8 cellular contexts compared by ENCODE assay signal in the genomic region with DNA sequence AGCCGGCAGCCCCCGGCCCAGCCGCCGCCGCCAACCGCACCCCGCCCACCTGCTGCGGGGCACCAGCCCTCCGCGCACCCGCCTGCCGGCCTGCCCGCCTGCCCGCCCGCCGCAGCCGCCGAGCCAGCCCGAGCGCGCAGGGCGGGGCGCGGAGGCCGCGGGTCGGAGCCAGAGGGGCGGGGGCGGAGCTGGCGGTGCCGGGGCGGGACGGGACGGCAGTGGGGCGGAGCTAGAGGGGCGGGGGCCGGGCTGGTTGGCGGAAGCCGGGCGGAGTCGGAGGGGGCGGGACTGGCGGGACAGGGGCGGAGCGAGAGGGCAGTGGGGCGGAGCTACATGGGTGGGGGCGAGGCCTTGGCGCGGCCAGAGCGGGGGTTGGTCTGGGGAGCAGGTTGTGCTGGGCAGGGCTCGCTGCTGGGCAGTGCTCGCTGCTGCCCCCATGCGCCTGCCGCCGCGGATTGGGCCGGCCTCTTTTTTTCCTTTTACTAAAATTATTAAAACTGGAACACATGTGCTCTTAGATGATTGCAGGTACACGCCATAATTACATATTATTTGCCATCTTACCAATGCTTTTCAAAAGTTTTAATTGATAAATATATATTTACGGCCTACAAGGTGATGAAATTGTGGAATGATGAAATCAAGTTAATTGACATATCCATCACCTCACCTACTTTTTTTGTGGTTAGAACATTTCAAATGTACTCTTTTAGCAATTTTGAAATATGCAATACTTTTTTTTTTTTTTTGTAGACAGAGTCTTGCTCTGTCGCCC. TPM values are rescaled to one million over a fixed set of nuclear protein-coding genes. Genes with fewer than 3 reads are reported as not detected.
A peak's percentile ranks its signal among the peaks of the same experiment; 100 is the strongest.
DNase-seq lines count a peak whose midpoint lies in the region; ATAC-seq, FAIRE-seq and TF ChIP-seq lines count a peak whose summit lies in the region.

A gene (minus strand): TSS at position 140 of the 775 bp plus-strand sequence. CDS start 177 bp downstream, outside the sequence.

- H3K27me3 ChIP-seq in KMS-11 (ENCODE audit: insufficient read depth, low read depth) = no peaks in the 10 kb centered on the region

- POLR2A ChIA-PET in naive thymus-derived CD8-positive, alpha-beta T cell (lab: Charles Lee) = interaction anchor here (0.6 to 1.9 kb wide), 8 partner anchors 8 to 244 kb away, joined by 3 to 19 read pairs (median 6); a partner anchor contains a TSS

- peak within 1 kb of the TSS; percentile 80 for H3K27ac Mint-ChIP-seq in activated T-helper 1 cell treated with anti-CD3 and anti-CD28 coated beads, Interleukin-12 subunit alpha, Interleukin-12 subunit beta, Interleukin-2, Interleukin-4 antibody, amounts not matched to agents 30 ng/mL and 10 ng/mL and 1 ng/mL, durations not matched to agents 14 hours and 24 hours and 36 hours
- H3K27ac Mint-ChIP-seq in naive thymus-derived CD8-positive, alpha-beta T cell = peak within 1 kb of the TSS; percentile 7 to 94 (median 74)
- H3K27ac Mint-ChIP-seq in stimulated activated naive B cell treated with anti-CD40 and anti-IgM and Interleukin-4, amounts not matched to agents 10 μg/mL and 1 μg/mL and 100 μg/mL, for 72 hours = peak within 1 kb of the TSS; percentile 42

- H3K4me3 ChIP-seq in KMS-11 (IDR thresholded peaks at IDR 0.05; ENCODE audit: insufficient read depth, low read depth, low read length) = no peak within 1 kb of the TSS

- intact Hi-C loops in activated T-helper 1 cell treated with anti-CD3 and anti-CD28 coated beads, Interleukin-12 subunit alpha, Interleukin-12 subunit beta, Interleukin-2, Interleukin-4 antibody, amounts not matched to agents 30 ng/mL and 10 ng/mL and 1 ng/mL, durations not matched to agents 14 hours and 24 hours and 36 hours (cut with micrococcal nuclease) = loop anchor here (1.0 to 5.0 kb wide), 12 partner anchors 8 to 810 kb away; a partner anchor contains a TSS

- H3K9me3 Mint-ChIP-seq in activated T-helper 1 cell treated with anti-CD3 and anti-CD28 coated beads, Interleukin-12 subunit alpha, Interleukin-12 subunit beta, Interleukin-2, Interleukin-4 antibody, amounts not matched to agents 30 ng/mL and 10 ng/mL and 1 ng/mL, durations not matched to agents 14 hours and 24 hours and 36 hours = no peaks in the 10 kb centered on the region
- no peaks in the 10 kb centered on the region for H3K9me3 Mint-ChIP-seq in naive thymus-derived CD8-positive, alpha-beta T cell
- H3K9me3 Mint-ChIP-seq in stimulated activated naive B cell treated with anti-CD40 and anti-IgM and Interleukin-4, amounts not matched to agents 10 μg/mL and 1 μg/mL and 100 μg/mL, for 72 hours = no peaks in the 10 kb centered on the region

- DNase-seq in DMS79 (lab: John Stamatoyannopoulos, UW) (peak; percentile 52), RCC 7860 (ENCODE audit: low spot score) (peak; percentile 90), fibroblast of gingiva (ENCODE audit: low read depth) (peak; percentile 95)
- peak; percentile 85 for DNase-seq in activated T-helper 1 cell treated with anti-CD3 and anti-CD28 coated beads, Interleukin-12 subunit alpha, Interleukin-12 subunit beta, Interleukin-2, Interleukin-4 antibody, amounts not matched to agents 30 ng/mL and 10 ng/mL and 1 ng/mL, durations not matched to agents 14 hours and 24 hours and 36 hours (ENCODE audit: low spot score)
- DNase-seq in naive thymus-derived CD8-positive, alpha-beta T cell = peak; percentile 78 to 97 (median 90)
- peak; percentile 90 for DNase-seq in stimulated activated naive B cell treated with anti-CD40 and anti-IgM and Interleukin-4, amounts not matched to agents 10 μg/mL and 1 μg/mL and 100 μg/mL, for 72 hours

- peak within 1 kb of the TSS; percentile 98 for H3K4me2 ChIP-seq in KMS-11

- H3K36me3 ChIP-seq in KMS-11 (ENCODE audit: insufficient read depth) = no peaks in the 10 kb centered on the region

- peaks cover 24% of the 10 kb centered on the region for H3K4me1 Mint-ChIP-seq in activated T-helper 1 cell treated with anti-CD3 and anti-CD28 coated beads, Interleukin-12 subunit alpha, Interleukin-12 subunit beta, Interleukin-2, Interleukin-4 antibody, amounts not matched to agents 30 ng/mL and 10 ng/mL and 1 ng/mL, durations not matched to agents 14 hours and 24 hours and 36 hours (ENCODE audit: low read depth)
- peaks cover 7 to 31% (median 19%) of the 10 kb centered on the region in 4 donors for H3K4me1 Mint-ChIP-seq in naive thymus-derived CD8-positive, alpha-beta T cell
- H3K4me1 Mint-ChIP-seq in stimulated activated naive B cell treated with anti-CD40 and anti-IgM and Interleukin-4, amounts not matched to agents 10 μg/mL and 1 μg/mL and 100 μg/mL, for 72 hours = peaks cover 15 to 32% of the 10 kb centered on the region in 2 donors

- peak within 1 kb of the TSS; percentile 58; the same call in 1 of the 2 replicates for H3K9ac ChIP-seq in KMS-11

- H3K36me3 Mint-ChIP-seq in activated T-helper 1 cell treated with anti-CD3 and anti-CD28 coated beads, Interleukin-12 subunit alpha, Interleukin-12 subunit beta, Interleukin-2, Interleukin-4 antibody, amounts not matched to agents 30 ng/mL and 10 ng/mL and 1 ng/mL, durations not matched to agents 14 hours and 24 hours and 36 hours (ENCODE audit: low read depth) = no peaks in the 10 kb centered on the region
- H3K36me3 Mint-ChIP-seq in naive thymus-derived CD8-positive, alpha-beta T cell = no peaks in the 10 kb centered on the region
- H3K36me3 Mint-ChIP-seq in stimulated activated naive B cell treated with anti-CD40 and anti-IgM and Interleukin-4, amounts not matched to agents 10 μg/mL and 1 μg/mL and 100 μg/mL, for 72 hours = no peaks in the 10 kb centered on the region

- peak within 1 kb of the TSS; percentile 46 for H3K27ac ChIP-seq in KMS-11

- no peak for FAIRE-seq in RCC 7860 (lab: Jason Lieb, UNC)

- peak within 1 kb of the TSS; percentile 91 for H3K4me3 Mint-ChIP-seq in activated T-helper 1 cell treated with anti-CD3 and anti-CD28 coated beads, Interleukin-12 subunit alpha, Interleukin-12 subunit beta, Interleukin-2, Interleukin-4 antibody, amounts not matched to agents 30 ng/mL and 10 ng/mL and 1 ng/mL, durations not matched to agents 14 hours and 24 hours and 36 hours
- H3K4me3 Mint-ChIP-seq in naive thymus-derived CD8-positive, alpha-beta T cell = peak within 1 kb of the TSS; percentile 64 to 86 (median 80)
- H3K4me3 Mint-ChIP-seq in stimulated activated naive B cell treated with anti-CD40 and anti-IgM and Interleukin-4, amounts not matched to agents 10 μg/mL and 1 μg/mL and 100 μg/mL, for 72 hours = peak within 1 kb of the TSS; percentile 80 to 87

- peaks cover 40% of the 10 kb centered on the region for H3K4me1 ChIP-seq in KMS-11 (ENCODE audit: low read depth, poor library complexity, severe bottlenecking)

- peak; percentile 72 for ATAC-seq in GM21723 (IDR thresholded peaks at IDR 0.05; ENCODE audit: unreplicated experiment)
- ATAC-seq in naive thymus-derived CD8-positive, alpha-beta T cell = peak; percentile 80 to 81
- peak; percentile 89 to 95 for ATAC-seq in stimulated activated naive B cell treated with anti-CD40 and anti-IgM and Interleukin-4, amounts not matched to agents 10 μg/mL and 1 μg/mL and 100 μg/mL, for 72 hours (replicated peaks)

- peaks cover 40% of the 10 kb centered on the region for H3K79me2 ChIP-seq in KMS-11 (ENCODE audit: insufficient read depth, low read depth)

- H2AFZ ChIP-seq in KMS-11 (ENCODE audit: low read depth) = peak within 1 kb of the TSS; percentile 22

- no peaks in the 10 kb centered on the region for H4K20me1 ChIP-seq in KMS-11 (ENCODE audit: insufficient read depth)

- no peaks in the 10 kb centered on the region for H3K27me3 Mint-ChIP-seq in activated T-helper 1 cell treated with anti-CD3 and anti-CD28 coated beads, Interleukin-12 subunit alpha, Interleukin-12 subunit beta, Interleukin-2, Interleukin-4 antibody, amounts not matched to agents 30 ng/mL and 10 ng/mL and 1 ng/mL, durations not matched to agents 14 hours and 24 hours and 36 hours (ENCODE audit: insufficient read depth)
- no peaks in the 10 kb centered on the region for H3K27me3 Mint-ChIP-seq in naive thymus-derived CD8-positive, alpha-beta T cell
- H3K27me3 Mint-ChIP-seq in stimulated activated naive B cell treated with anti-CD40 and anti-IgM and Interleukin-4, amounts not matched to agents 10 μg/mL and 1 μg/mL and 100 μg/mL, for 72 hours = no peaks in the 10 kb centered on the region

- TF ChIP-seq CTCF in KMS-11 (conservative IDR thresholded peaks at IDR 0.05; ENCODE audit: low read depth, low read length) = peak; percentile 78

RNA-seq across cellular contexts. Expression of the gene that starts here (rescaled TPM):
- total RNA-seq in activated T-helper 1 cell treated with anti-CD3 and anti-CD28 coated beads, Interleukin-12 subunit alpha, Interleukin-12 subunit beta, Interleukin-2, Interleukin-4 antibody, amounts not matched to agents 30 ng/mL and 10 ng/mL and 1 ng/mL, durations not matched to agents 14 hours and 24 hours and 36 hours = 71.1 and 74.8 TPM in 2 replicates
- total RNA-seq in naive thymus-derived CD8-positive, alpha-beta T cell = 100 to 1,000 TPM; 109 to 113 TPM
- 10 to 100 TPM; 21.7 to 40.9 (median 37.8) TPM for polyA plus RNA-seq in naive thymus-derived CD8-positive, alpha-beta T cell
